Comparison of ENCODE assay signal across 28 cellular contexts in genomic region chrX:24566233-24566632, GRCh38.
"Had no signal": no experiment of that assay in that cellular context is flagged by ENCODE, and none has a peak within 500 bp of the region (broad histone marks: within the 10 kb centered on the region; RNA-seq: fewer than 3 reads in every experiment).

No MANE protein-coding gene starts in this region.

- H3K4me3 ChIP-seq: gastrocnemius medialis, ovary, prostate gland, smooth muscle cell, stomach, tibial nerve had no signal

- H3K27me3 Mint-ChIP-seq: activated naive CD8-positive, alpha-beta T cell treated with anti-CD3 and anti-CD28 coated beads for 36 hours; dendritic cell treated with granulocyte-macrophage colony-stimulating factor and Interleukin-4, amounts not matched to agents 40 ng/mL and 50 ng/mL, for 4 days had no signal

- H3K9me3 Mint-ChIP-seq: activated naive CD4-positive, alpha-beta T cell treated with anti-CD3 and anti-CD28 coated beads for 36 hours; activated naive CD8-positive, alpha-beta T cell treated with anti-CD3 and anti-CD28 coated beads for 36 hours; dendritic cell treated with granulocyte-macrophage colony-stimulating factor and Interleukin-4, amounts not matched to agents 40 ng/mL and 50 ng/mL, for 4 days; endodermal cell; immature natural killer cell; nephron progenitor cell; stimulated activated naive B cell treated with anti-CD40 and anti-IgM and Interleukin-4, amounts not matched to agents 10 μg/mL and 1 μg/mL and 100 μg/mL, for 72 hours had no signal

- H3K27ac ChIP-seq: gastrocnemius medialis, neutrophil, ovary, prostate gland, stomach, tibial nerve had no signal

- H3K4me1 ChIP-seq: gastrocnemius medialis, prostate gland, stomach, tibial nerve had no signal

- H3K9me3 ChIP-seq: gastrocnemius medialis, neutrophil, ovary, prostate gland, stomach, tibial nerve had no signal

- DNase-seq: activated CD4-positive, alpha-beta T cell treated with anti-CD3 and anti-CD28 coated beads for 48 hours; activated CD4-positive, alpha-beta T cell treated with anti-CD3 and anti-CD28 coated beads, Interleukin-2, amount 50 U/mL, for 48 hours; activated CD8-positive, alpha-beta memory T cell treated with anti-CD3 and anti-CD28 coated beads for 24 hours; activated effector memory CD4-positive, alpha-beta T cell treated with Interleukin-2 at 50 U/mL for 16 hours; activated naive CD4-positive, alpha-beta T cell treated with anti-CD3 and anti-CD28 coated beads for 36 hours; activated naive CD8-positive, alpha-beta T cell treated with anti-CD3 and anti-CD28 coated beads for 36 hours; amniotic stem cell; caudate nucleus; endodermal cell; gastrocnemius medialis; head of caudate nucleus; hypothalamus; immature natural killer cell; kidney; left colon; mammary epithelial cell; naive B cell; nephron progenitor cell; ovary; stimulated activated CD4-positive, alpha-beta T cell treated with anti-CD3 and anti-CD28 coated beads, Interleukin-1b, Interleukin-23, amount 100 ng/mL, for 48 hours; stimulated activated naive B cell treated with anti-CD40 and anti-IgM and Interleukin-4, amounts not matched to agents 10 μg/mL and 1 μg/mL and 100 μg/mL, for 72 hours; stomach had no signal

- H3K4me2 ChIP-seq: smooth muscle cell had no signal

- H3K36me3 ChIP-seq: gastrocnemius medialis, neutrophil, ovary, prostate gland, stomach, tibial nerve had no signal

- ATAC-seq: esophagus mucosa; gastrocnemius medialis; left colon; stimulated activated naive B cell treated with anti-CD40 and anti-IgM and Interleukin-4, amounts not matched to agents 10 μg/mL and 1 μg/mL and 100 μg/mL, for 72 hours had no signal

- H3K27ac Mint-ChIP-seq: activated naive CD4-positive, alpha-beta T cell treated with anti-CD3 and anti-CD28 coated beads for 36 hours; activated naive CD8-positive, alpha-beta T cell treated with anti-CD3 and anti-CD28 coated beads for 36 hours; dendritic cell treated with granulocyte-macrophage colony-stimulating factor and Interleukin-4, amounts not matched to agents 40 ng/mL and 50 ng/mL, for 4 days; endodermal cell; immature natural killer cell; naive B cell; nephron progenitor cell; stimulated activated naive B cell treated with anti-CD40 and anti-IgM and Interleukin-4, amounts not matched to agents 10 μg/mL and 1 μg/mL and 100 μg/mL, for 72 hours had no signal

- H3K36me3 Mint-ChIP-seq: activated naive CD8-positive, alpha-beta T cell treated with anti-CD3 and anti-CD28 coated beads for 36 hours; immature natural killer cell; naive B cell had no signal

- H3K4me3 Mint-ChIP-seq: activated naive CD4-positive, alpha-beta T cell treated with anti-CD3 and anti-CD28 coated beads for 36 hours; activated naive CD8-positive, alpha-beta T cell treated with anti-CD3 and anti-CD28 coated beads for 36 hours; dendritic cell treated with granulocyte-macrophage colony-stimulating factor and Interleukin-4, amounts not matched to agents 40 ng/mL and 50 ng/mL, for 4 days; endodermal cell; immature natural killer cell; naive B cell; nephron progenitor cell; stimulated activated naive B cell treated with anti-CD40 and anti-IgM and Interleukin-4, amounts not matched to agents 10 μg/mL and 1 μg/mL and 100 μg/mL, for 72 hours had no signal

- H3K4me1 Mint-ChIP-seq: activated naive CD8-positive, alpha-beta T cell treated with anti-CD3 and anti-CD28 coated beads for 36 hours; endodermal cell; immature natural killer cell; naive B cell; stimulated activated naive B cell treated with anti-CD40 and anti-IgM and Interleukin-4, amounts not matched to agents 10 μg/mL and 1 μg/mL and 100 μg/mL, for 72 hours had no signal

- H3K27me3 ChIP-seq: gastrocnemius medialis, neutrophil, ovary, stomach, tibial nerve had no signal
